ENCODE assay signal across 20 cellular contexts in the genomic region with DNA sequence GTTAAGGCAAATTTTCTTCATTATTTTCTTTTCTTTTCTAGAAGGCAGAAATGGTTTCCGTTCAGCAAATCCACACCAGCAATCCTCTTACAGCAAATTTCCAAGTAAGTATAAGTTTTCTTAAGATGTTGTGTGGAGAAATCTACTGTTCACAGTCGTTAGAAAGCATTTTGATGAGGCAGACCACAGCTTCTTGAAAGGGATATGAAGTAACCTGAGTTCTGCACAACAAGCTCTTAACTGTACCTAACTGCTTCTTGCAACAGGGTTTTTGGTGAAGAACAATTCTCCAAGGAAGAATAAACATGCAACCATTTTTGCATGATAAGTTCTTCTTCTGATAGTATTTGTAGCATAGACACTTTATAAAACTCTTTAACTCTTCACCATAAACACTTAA. TPM values are rescaled to one million over a fixed set of nuclear protein-coding genes. Genes with fewer than 3 reads are reported as not detected.
DNase-seq lines count a peak whose midpoint lies in the region; ATAC-seq and TF ChIP-seq lines count a peak whose summit lies in the region.
"Had no signal": no experiment of that assay in that cellular context is flagged by ENCODE, and none has a peak within 500 bp of the region (broad histone marks: within the 10 kb centered on the region; RNA-seq: fewer than 3 reads in every experiment).

No MANE protein-coding gene starts in this region.

- no peaks in the 10 kb centered on the region for H3K79me2 ChIP-seq in osteoblast (ENCODE audit: insufficient read depth, low read length)

- H3K27me3 ChIP-seq in HL-60 (ENCODE audit: insufficient read depth, poor library complexity, severe bottlenecking) (no peaks in the 10 kb centered on the region), osteoblast (ENCODE audit: insufficient read depth, low read length) (no peaks in the 10 kb centered on the region)
- H3K27me3 ChIP-seq: BE2C, Peyer's patch had no signal

- no peak for ATAC-seq in HG03342 (IDR thresholded peaks at IDR 0.05; ENCODE audit: unreplicated experiment)
- ATAC-seq in HG02981 (IDR thresholded peaks at IDR 0.05; ENCODE audit: unreplicated experiment) = no peak
- ATAC-seq: Right ventricle myocardium inferior had no signal

- H4K20me1 ChIP-seq in osteoblast (ENCODE audit: insufficient read depth, low read length) = no peaks in the 10 kb centered on the region

- H3K36me3 ChIP-seq in osteoblast (ENCODE audit: insufficient read depth, low read length) = no peaks in the 10 kb centered on the region
- H3K36me3 ChIP-seq: BE2C, HAP-1, Peyer's patch had no signal

- TF ChIP-seq POLR2A in NB4 (IDR thresholded peaks at IDR 0.05; ENCODE audit: extremely low read depth, insufficient read length) = no peak

- peak overlapping the region; percentile 26 for H2AFZ ChIP-seq in osteoblast (ENCODE audit: low read length)

- H3K36me3 Mint-ChIP-seq in activated CD4-positive, alpha-beta memory T cell treated with anti-CD3 and anti-CD28 coated beads, Interleukin-2, amount 10 ng/mL, durations not matched to agents 7 days and 5 days (ENCODE audit: low read depth) = no peaks in the 10 kb centered on the region

- POLR2A ChIA-PET in activated CD4-positive, alpha-beta memory T cell treated with anti-CD3 and anti-CD28 coated beads, Interleukin-2, amount 10 ng/mL, durations not matched to agents 7 days and 5 days (lab: Charles Lee) = no interaction called here

- H3K4me1 Mint-ChIP-seq in activated CD4-positive, alpha-beta memory T cell treated with anti-CD3 and anti-CD28 coated beads, Interleukin-2, amount 10 ng/mL, durations not matched to agents 7 days and 5 days = no peaks in the 10 kb centered on the region

- TF ChIP-seq CTCF in HL-60 (IDR thresholded peaks at IDR 0.05; ENCODE audit: insufficient read depth, low read length) (no peak), NB4 (IDR thresholded peaks at IDR 0.05; ENCODE audit: low read depth, low read length) (no peak), osteoblast (IDR thresholded peaks at IDR 0.05; ENCODE audit: extremely low read depth, low read depth, low read length) (no peak)

- H3K4me3 Mint-ChIP-seq in activated CD4-positive, alpha-beta memory T cell treated with anti-CD3 and anti-CD28 coated beads, Interleukin-2, amount 10 ng/mL, durations not matched to agents 7 days and 5 days = no peak overlapping the region
- H3K4me3 Mint-ChIP-seq: CD4-positive, alpha-beta T cell; T-helper 1 cell treated with Interleukin-12 subunit alpha and Interleukin-12 subunit beta and Interleukin-4 antibody, amounts not matched to agents 30 μg/mL and 1 μg/mL, for 36 hours had no signal

- no peak overlapping the region for H3K27ac Mint-ChIP-seq in activated CD4-positive, alpha-beta memory T cell treated with anti-CD3 and anti-CD28 coated beads, Interleukin-2, amount 10 ng/mL, durations not matched to agents 7 days and 5 days
- H3K27ac Mint-ChIP-seq: CD4-positive, alpha-beta T cell; T-helper 1 cell treated with Interleukin-12 subunit alpha and Interleukin-12 subunit beta and Interleukin-4 antibody, amounts not matched to agents 30 μg/mL and 1 μg/mL, for 36 hours had no signal

- H3K27ac ChIP-seq in HL-60 (replicated peaks) (peak overlapping the region; percentile 95), osteoblast (ENCODE audit: low read depth, low read length) (no peak overlapping the region)
- H3K27ac ChIP-seq: Peyer's patch had no signal

- CTCF ChIA-PET in activated CD4-positive, alpha-beta memory T cell treated with anti-CD3 and anti-CD28 coated beads, Interleukin-2, amount 10 ng/mL, durations not matched to agents 7 days and 5 days (lab: Charles Lee) = no interaction called here

- H3K4me3 ChIP-seq in HL-60 (replicated peaks; ENCODE audit: insufficient read depth, low read length) (no peak overlapping the region), NB4 (ENCODE audit: low read depth, low read length) (peak overlapping the region; percentile 8), osteoblast (ENCODE audit: insufficient read depth, low read length) (no peak overlapping the region)
- H3K4me3 ChIP-seq: HAP-1, Peyer's patch had no signal

- H3K4me2 ChIP-seq in osteoblast (ENCODE audit: insufficient read depth, low read length) = no peak overlapping the region
- H3K4me2 ChIP-seq: SK-N-SH had no signal

- no peaks in the 10 kb centered on the region for H3K9me3 Mint-ChIP-seq in activated CD4-positive, alpha-beta memory T cell treated with anti-CD3 and anti-CD28 coated beads, Interleukin-2, amount 10 ng/mL, durations not matched to agents 7 days and 5 days
- H3K9me3 Mint-ChIP-seq: CD4-positive, alpha-beta T cell; T-helper 1 cell treated with Interleukin-12 subunit alpha and Interleukin-12 subunit beta and Interleukin-4 antibody, amounts not matched to agents 30 μg/mL and 1 μg/mL, for 36 hours had no signal

- DNase-seq in HL-60 (ENCODE audit: low read depth in 1 of 2, low spot score in 1 of 2) (peak; percentile 69 to 83), NB4 (ENCODE audit: low read depth) (peak; percentile 95), SKM-1 (lab: John Stamatoyannopoulos, UW; ENCODE audit: unreplicated experiment) (peak; percentile 54), osteoblast (ENCODE audit: insufficient read length, low spot score, missing footprints) (no peak), NCI-H187 treated with DMSO at 0.1 percent for 48 hours (lab: John Stamatoyannopoulos, UW) (no peak)
- no peak for DNase-seq in activated CD4-positive, alpha-beta memory T cell treated with anti-CD3 and anti-CD28 coated beads, Interleukin-2, amount 10 ng/mL, durations not matched to agents 7 days and 5 days
- DNase-seq: BE2C; Calu3; CD4-positive, alpha-beta T cell; KBM-7; NCI-H187; NCI-H526 treated with DMSO at 0.1 percent for 48 hours; NK-92 treated with Interleukin-12 subunit alpha and Interleukin-12 subunit beta, amount 100 ng/mL, for 24 hours; Peyer's patch; SK-N-SH had no signal

- H3K4me1 ChIP-seq in osteoblast (ENCODE audit: insufficient read depth, low read length) = peaks cover 12% of the 10 kb centered on the region
- H3K4me1 ChIP-seq: HAP-1 had no signal

- no peaks in the 10 kb centered on the region for H3K9me3 ChIP-seq in osteoblast (ENCODE audit: low read depth, low read length)
- H3K9me3 ChIP-seq: BE2C, HAP-1, Peyer's patch, SK-N-SH had no signal

- no peaks in the 10 kb centered on the region for H3K27me3 Mint-ChIP-seq in activated CD4-positive, alpha-beta memory T cell treated with anti-CD3 and anti-CD28 coated beads, Interleukin-2, amount 10 ng/mL, durations not matched to agents 7 days and 5 days
- H3K27me3 Mint-ChIP-seq: CD4-positive, alpha-beta T cell had no signal

RNA-seq across cellular contexts. Expression of gene STXBP5, which starts 45.3 kb away (rescaled TPM):
- total RNA-seq in osteoblast = 120 and 144 TPM in 2 replicates
- total RNA-seq in activated CD4-positive, alpha-beta memory T cell treated with anti-CD3 and anti-CD28 coated beads, Interleukin-2, amount 10 ng/mL, durations not matched to agents 7 days and 5 days = 10 to 100 TPM; 16.7 to 17.2 TPM

Comparison
In these comparisons a context has a peak if more than half of its experiments do, and no peak if none do; other contexts are left out.
1. DNase-seq: peak in HL-60 (2 of 2), NB4 (single experiment) and SKM-1 (single experiment); none in osteoblast (single experiment), NCI-H187 treated with DMSO at 0.1 percent for 48 hours (single experiment) and activated CD4-positive, alpha-beta memory T cell treated with anti-CD3 and anti-CD28 coated beads, Interleukin-2, amount 10 ng/mL, durations not matched to agents 7 days and 5 days (single experiment).